In the genomic region with DNA sequence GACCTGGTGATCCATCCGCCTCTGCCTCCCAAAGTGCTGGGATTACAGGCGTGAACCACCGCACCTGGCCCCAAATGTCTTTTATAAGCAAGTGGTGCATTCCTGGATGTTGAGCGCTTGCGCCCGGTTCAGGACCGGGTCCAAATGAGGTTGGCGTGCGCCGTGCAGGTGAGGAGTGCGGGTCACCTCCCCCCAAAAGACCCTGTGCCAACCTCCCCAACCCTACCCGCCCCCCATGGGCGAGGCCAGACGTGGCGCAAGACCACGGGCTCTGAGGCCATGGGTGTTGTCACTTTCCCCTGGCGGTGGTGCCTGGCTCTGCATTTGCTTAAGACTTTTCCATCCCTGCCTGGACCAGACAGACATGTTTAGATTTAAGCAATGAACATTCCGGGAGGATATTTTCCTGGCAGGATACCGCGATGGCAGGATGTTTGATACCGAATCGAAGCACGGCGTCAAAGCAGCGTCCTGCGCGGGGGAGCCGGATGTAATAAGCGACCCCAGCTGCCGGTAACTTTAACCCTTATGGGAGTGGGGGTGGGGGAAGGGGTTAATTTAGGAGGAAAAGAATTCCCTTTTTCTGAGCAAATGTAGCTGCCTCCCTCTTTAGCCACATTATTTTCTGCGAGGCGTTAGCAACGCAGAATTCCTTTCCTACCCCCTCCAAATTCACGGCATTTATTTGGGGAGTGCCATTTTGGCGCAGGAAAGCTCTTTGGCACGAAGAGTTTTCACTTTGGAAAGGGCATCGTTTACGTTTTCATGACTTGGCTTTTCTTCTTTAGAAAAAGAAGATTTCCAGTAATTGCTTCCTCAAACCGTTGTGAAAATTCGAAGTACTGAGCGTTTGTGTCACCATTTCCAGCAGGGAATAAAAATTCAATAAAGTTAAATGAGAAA, we compare ENCODE assay signal across 1 cellular context.
TF ChIP-seq lines count a peak whose summit lies in the region.

No MANE protein-coding gene starts in this region.

TF ChIP-seq in HEK293, 187 proteins besides CTCF, POLR2A, EP300 and RAD21 (continued from another document and continues in another):
- TF ChIP-seq, protein P1, sequence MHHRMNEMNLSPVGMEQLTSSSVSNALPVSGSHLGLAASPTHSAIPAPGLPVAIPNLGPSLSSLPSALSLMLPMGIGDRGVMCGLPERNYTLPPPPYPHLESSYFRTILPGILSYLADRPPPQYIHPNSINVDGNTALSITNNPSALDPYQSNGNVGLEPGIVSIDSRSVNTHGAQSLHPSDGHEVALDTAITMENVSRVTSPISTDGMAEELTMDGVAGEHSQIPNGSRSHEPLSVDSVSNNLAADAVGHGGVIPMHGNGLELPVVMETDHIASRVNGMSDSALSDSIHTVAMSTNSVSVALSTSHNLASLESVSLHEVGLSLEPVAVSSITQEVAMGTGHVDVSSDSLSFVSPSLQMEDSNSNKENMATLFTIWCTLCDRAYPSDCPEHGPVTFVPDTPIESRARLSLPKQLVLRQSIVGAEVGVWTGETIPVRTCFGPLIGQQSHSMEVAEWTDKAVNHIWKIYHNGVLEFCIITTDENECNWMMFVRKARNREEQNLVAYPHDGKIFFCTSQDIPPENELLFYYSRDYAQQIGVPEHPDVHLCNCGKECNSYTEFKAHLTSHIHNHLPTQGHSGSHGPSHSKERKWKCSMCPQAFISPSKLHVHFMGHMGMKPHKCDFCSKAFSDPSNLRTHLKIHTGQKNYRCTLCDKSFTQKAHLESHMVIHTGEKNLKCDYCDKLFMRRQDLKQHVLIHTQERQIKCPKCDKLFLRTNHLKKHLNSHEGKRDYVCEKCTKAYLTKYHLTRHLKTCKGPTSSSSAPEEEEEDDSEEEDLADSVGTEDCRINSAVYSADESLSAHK (tag by site-specific recombination; IDR thresholded peaks at IDR 0.05): no peak
- TF ChIP-seq, protein P2, sequence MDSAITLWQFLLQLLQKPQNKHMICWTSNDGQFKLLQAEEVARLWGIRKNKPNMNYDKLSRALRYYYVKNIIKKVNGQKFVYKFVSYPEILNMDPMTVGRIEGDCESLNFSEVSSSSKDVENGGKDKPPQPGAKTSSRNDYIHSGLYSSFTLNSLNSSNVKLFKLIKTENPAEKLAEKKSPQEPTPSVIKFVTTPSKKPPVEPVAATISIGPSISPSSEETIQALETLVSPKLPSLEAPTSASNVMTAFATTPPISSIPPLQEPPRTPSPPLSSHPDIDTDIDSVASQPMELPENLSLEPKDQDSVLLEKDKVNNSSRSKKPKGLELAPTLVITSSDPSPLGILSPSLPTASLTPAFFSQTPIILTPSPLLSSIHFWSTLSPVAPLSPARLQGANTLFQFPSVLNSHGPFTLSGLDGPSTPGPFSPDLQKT (IDR thresholded peaks at IDR 0.05; ENCODE audit: borderline replicate concordance, low read depth, low read length): no peak
- TF ChIP-seq, protein P3, sequence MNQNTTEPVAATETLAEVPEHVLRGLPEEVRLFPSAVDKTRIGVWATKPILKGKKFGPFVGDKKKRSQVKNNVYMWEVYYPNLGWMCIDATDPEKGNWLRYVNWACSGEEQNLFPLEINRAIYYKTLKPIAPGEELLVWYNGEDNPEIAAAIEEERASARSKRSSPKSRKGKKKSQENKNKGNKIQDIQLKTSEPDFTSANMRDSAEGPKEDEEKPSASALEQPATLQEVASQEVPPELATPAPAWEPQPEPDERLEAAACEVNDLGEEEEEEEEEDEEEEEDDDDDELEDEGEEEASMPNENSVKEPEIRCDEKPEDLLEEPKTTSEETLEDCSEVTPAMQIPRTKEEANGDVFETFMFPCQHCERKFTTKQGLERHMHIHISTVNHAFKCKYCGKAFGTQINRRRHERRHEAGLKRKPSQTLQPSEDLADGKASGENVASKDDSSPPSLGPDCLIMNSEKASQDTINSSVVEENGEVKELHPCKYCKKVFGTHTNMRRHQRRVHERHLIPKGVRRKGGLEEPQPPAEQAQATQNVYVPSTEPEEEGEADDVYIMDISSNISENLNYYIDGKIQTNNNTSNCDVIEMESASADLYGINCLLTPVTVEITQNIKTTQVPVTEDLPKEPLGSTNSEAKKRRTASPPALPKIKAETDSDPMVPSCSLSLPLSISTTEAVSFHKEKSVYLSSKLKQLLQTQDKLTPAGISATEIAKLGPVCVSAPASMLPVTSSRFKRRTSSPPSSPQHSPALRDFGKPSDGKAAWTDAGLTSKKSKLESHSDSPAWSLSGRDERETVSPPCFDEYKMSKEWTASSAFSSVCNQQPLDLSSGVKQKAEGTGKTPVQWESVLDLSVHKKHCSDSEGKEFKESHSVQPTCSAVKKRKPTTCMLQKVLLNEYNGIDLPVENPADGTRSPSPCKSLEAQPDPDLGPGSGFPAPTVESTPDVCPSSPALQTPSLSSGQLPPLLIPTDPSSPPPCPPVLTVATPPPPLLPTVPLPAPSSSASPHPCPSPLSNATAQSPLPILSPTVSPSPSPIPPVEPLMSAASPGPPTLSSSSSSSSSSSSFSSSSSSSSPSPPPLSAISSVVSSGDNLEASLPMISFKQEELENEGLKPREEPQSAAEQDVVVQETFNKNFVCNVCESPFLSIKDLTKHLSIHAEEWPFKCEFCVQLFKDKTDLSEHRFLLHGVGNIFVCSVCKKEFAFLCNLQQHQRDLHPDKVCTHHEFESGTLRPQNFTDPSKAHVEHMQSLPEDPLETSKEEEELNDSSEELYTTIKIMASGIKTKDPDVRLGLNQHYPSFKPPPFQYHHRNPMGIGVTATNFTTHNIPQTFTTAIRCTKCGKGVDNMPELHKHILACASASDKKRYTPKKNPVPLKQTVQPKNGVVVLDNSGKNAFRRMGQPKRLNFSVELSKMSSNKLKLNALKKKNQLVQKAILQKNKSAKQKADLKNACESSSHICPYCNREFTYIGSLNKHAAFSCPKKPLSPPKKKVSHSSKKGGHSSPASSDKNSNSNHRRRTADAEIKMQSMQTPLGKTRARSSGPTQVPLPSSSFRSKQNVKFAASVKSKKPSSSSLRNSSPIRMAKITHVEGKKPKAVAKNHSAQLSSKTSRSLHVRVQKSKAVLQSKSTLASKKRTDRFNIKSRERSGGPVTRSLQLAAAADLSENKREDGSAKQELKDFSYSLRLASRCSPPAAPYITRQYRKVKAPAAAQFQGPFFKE (tag by site-specific recombination; IDR thresholded peaks at IDR 0.05; ENCODE audit: borderline replicate concordance): no peak
- TF ChIP-seq ZFP41 (tag by site-specific recombination; IDR thresholded peaks at IDR 0.05; ENCODE audit: borderline replicate concordance) (no peak), ZNF2 (tag by site-specific recombination; IDR thresholded peaks at IDR 0.05) (no peak), ZNF501 (tag by site-specific recombination; IDR thresholded peaks at IDR 0.05) (peak; percentile 58; the same call in 1 of the 2 replicates), KLF10 (tag by site-specific recombination; IDR thresholded peaks at IDR 0.05) (peak; percentile 72), ZNF311 (tag by site-specific recombination; IDR thresholded peaks at IDR 0.05; ENCODE audit: borderline replicate concordance) (no peak), ZNF416 (tag by site-specific recombination; IDR thresholded peaks at IDR 0.05) (no peak), ZNF140 (tag by site-specific recombination; IDR thresholded peaks at IDR 0.05) (no peak), ZNF48 (tag by site-specific recombination; IDR thresholded peaks at IDR 0.05) (no peak), GLI4 (tag by site-specific recombination; IDR thresholded peaks at IDR 0.05) (0 out of 2 replicates have a peak, but pooled peaks have one; percentile 59), ZNF354C (tag by site-specific recombination; IDR thresholded peaks at IDR 0.05; ENCODE audit: borderline replicate concordance, low read depth) (no peak), ZNF133 (tag by site-specific recombination; IDR thresholded peaks at IDR 0.05) (0 out of 2 replicates have a peak, but pooled peaks have one; percentile 15), KLF1 (tag by site-specific recombination; IDR thresholded peaks at IDR 0.05) (peak; percentile 83), REPIN1 (tag by site-specific recombination; IDR thresholded peaks at IDR 0.05; ENCODE audit: low read depth) (no peak; the same call in 1 of the 2 replicates), ZNF169 (tag by site-specific recombination; IDR thresholded peaks at IDR 0.05) (no peak), ZNF626 (tag by site-specific recombination; IDR thresholded peaks at IDR 0.05) (no peak), ZFP69B (tag by site-specific recombination; IDR thresholded peaks at IDR 0.05) (no peak)
- TF ChIP-seq, protein P4, sequence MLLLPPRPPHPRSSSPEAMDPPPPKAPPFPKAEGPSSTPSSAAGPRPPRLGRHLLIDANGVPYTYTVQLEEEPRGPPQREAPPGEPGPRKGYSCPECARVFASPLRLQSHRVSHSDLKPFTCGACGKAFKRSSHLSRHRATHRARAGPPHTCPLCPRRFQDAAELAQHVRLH (tag by site-specific recombination; IDR thresholded peaks at IDR 0.05): peak; percentile 96
- TF ChIP-seq, protein P5, sequence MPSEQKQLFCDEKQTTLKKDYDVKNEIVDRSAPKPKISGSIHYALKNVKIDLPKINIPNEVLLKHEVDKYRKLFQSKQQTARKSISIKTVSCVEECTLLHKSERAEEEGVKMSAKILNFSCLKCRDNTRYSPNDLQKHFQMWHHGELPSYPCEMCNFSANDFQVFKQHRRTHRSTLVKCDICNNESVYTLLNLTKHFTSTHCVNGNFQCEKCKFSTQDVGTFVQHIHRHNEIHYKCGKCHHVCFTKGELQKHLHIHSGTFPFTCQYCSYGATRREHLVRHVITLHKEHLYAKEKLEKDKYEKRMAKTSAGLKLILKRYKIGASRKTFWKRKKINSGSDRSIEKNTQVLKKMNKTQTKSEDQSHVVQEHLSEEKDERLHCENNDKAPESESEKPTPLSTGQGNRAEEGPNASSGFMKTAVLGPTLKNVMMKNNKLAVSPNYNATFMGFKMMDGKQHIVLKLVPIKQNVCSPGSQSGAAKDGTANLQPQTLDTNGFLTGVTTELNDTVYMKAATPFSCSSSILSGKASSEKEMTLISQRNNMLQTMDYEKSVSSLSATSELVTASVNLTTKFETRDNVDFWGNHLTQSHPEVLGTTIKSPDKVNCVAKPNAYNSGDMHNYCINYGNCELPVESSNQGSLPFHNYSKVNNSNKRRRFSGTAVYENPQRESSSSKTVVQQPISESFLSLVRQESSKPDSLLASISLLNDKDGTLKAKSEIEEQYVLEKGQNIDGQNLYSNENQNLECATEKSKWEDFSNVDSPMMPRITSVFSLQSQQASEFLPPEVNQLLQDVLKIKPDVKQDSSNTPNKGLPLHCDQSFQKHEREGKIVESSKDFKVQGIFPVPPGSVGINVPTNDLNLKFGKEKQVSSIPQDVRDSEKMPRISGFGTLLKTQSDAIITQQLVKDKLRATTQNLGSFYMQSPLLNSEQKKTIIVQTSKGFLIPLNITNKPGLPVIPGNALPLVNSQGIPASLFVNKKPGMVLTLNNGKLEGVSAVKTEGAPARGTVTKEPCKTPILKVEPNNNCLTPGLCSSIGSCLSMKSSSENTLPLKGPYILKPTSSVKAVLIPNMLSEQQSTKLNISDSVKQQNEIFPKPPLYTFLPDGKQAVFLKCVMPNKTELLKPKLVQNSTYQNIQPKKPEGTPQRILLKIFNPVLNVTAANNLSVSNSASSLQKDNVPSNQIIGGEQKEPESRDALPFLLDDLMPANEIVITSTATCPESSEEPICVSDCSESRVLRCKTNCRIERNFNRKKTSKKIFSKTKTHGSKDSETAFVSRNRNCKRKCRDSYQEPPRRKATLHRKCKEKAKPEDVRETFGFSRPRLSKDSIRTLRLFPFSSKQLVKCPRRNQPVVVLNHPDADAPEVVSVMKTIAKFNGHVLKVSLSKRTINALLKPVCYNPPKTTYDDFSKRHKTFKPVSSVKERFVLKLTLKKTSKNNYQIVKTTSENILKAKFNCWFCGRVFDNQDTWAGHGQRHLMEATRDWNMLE (tag by site-specific recombination; conservative IDR thresholded peaks at IDR 0.05; ENCODE audit: low read depth): no peak
- TF ChIP-seq, protein P6, sequence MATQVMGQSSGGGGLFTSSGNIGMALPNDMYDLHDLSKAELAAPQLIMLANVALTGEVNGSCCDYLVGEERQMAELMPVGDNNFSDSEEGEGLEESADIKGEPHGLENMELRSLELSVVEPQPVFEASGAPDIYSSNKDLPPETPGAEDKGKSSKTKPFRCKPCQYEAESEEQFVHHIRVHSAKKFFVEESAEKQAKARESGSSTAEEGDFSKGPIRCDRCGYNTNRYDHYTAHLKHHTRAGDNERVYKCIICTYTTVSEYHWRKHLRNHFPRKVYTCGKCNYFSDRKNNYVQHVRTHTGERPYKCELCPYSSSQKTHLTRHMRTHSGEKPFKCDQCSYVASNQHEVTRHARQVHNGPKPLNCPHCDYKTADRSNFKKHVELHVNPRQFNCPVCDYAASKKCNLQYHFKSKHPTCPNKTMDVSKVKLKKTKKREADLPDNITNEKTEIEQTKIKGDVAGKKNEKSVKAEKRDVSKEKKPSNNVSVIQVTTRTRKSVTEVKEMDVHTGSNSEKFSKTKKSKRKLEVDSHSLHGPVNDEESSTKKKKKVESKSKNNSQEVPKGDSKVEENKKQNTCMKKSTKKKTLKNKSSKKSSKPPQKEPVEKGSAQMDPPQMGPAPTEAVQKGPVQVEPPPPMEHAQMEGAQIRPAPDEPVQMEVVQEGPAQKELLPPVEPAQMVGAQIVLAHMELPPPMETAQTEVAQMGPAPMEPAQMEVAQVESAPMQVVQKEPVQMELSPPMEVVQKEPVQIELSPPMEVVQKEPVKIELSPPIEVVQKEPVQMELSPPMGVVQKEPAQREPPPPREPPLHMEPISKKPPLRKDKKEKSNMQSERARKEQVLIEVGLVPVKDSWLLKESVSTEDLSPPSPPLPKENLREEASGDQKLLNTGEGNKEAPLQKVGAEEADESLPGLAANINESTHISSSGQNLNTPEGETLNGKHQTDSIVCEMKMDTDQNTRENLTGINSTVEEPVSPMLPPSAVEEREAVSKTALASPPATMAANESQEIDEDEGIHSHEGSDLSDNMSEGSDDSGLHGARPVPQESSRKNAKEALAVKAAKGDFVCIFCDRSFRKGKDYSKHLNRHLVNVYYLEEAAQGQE (tag by site-specific recombination; IDR thresholded peaks at IDR 0.05): no peak
- TF ChIP-seq, protein P7, sequence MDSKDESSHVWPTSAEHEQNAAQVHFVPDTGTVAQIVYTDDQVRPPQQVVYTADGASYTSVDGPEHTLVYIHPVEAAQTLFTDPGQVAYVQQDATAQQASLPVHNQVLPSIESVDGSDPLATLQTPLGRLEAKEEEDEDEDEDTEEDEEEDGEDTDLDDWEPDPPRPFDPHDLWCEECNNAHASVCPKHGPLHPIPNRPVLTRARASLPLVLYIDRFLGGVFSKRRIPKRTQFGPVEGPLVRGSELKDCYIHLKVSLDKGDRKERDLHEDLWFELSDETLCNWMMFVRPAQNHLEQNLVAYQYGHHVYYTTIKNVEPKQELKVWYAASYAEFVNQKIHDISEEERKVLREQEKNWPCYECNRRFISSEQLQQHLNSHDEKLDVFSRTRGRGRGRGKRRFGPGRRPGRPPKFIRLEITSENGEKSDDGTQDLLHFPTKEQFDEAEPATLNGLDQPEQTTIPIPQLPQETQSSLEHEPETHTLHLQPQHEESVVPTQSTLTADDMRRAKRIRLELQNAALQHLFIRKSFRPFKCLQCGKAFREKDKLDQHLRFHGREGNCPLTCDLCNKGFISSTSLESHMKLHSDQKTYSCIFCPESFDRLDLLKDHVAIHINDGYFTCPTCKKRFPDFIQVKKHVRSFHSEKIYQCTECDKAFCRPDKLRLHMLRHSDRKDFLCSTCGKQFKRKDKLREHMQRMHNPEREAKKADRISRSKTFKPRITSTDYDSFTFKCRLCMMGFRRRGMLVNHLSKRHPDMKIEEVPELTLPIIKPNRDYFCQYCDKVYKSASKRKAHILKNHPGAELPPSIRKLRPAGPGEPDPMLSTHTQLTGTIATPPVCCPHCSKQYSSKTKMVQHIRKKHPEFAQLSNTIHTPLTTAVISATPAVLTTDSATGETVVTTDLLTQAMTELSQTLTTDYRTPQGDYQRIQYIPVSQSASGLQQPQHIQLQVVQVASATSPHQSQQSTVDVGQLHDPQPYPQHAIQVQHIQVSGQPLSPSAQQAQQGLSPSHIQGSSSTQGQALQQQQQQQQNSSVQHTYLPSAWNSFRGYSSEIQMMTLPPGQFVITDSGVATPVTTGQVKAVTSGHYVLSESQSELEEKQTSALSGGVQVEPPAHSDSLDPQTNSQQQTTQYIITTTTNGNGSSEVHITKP (tag by site-specific recombination; IDR thresholded peaks at IDR 0.05): peak; percentile 99
